ENCODE assay signal across 11 cellular contexts in genomic region chr16:9050102-9050830, GRCh38. TPM values are rescaled to one million over a fixed set of nuclear protein-coding genes. Genes with fewer than 3 reads are reported as not detected.
DNase-seq lines count a peak whose midpoint lies in the region; ATAC-seq and TF ChIP-seq lines count a peak whose summit lies in the region.
"Had no signal": no experiment of that assay in that cellular context is flagged by ENCODE, and none has a peak within 500 bp of the region (broad histone marks: within the 10 kb centered on the region; RNA-seq: fewer than 3 reads in every experiment).

No MANE protein-coding gene starts in this region.

- H3K27ac ChIP-seq in brain microvascular endothelial cell: peak overlapping the region; percentile 78
- H3K27ac ChIP-seq: adrenal gland had no signal

- intact Hi-C loops in activated CD4-positive, alpha-beta T cell treated with anti-CD3 and anti-CD28 coated beads for 36 hours (cut with DNase I, micrococcal nuclease): no loop called here

- ATAC-seq in activated CD4-positive, alpha-beta T cell treated with anti-CD3 and anti-CD28 coated beads for 36 hours: no peak
- ATAC-seq in GM21529 (IDR thresholded peaks at IDR 0.05; ENCODE audit: unreplicated experiment): no peak

- POLR2A ChIA-PET in activated CD4-positive, alpha-beta T cell treated with anti-CD3 and anti-CD28 coated beads for 36 hours (lab: Charles Lee): interaction anchor here (0.7 kb wide), 1 partner anchor 40 kb away, joined by 3 read pairs; no protein-coding TSS in a partner anchor

- no peak overlapping the region for H3K4me3 ChIP-seq in Jurkat, Clone E6-1 (ENCODE audit: low read length)
- no peak overlapping the region for H3K4me3 ChIP-seq in brain microvascular endothelial cell (ENCODE audit: low read depth, low read length)
- H3K4me3 ChIP-seq: adrenal gland had no signal

- in situ Hi-C loops in brain microvascular endothelial cell (cut with HindIII; ENCODE audit: low pct_ligation_motif_present, low sequenced_read_pairs): no loop called here

- H3K36me3 Mint-ChIP-seq in activated CD4-positive, alpha-beta T cell treated with anti-CD3 and anti-CD28 coated beads for 36 hours (ENCODE audit: low read depth): peaks cover 7% of the 10 kb centered on the region
- no peaks in the 10 kb centered on the region for H3K36me3 Mint-ChIP-seq in neural crest cell (ENCODE audit: low read depth)

- CTCF ChIA-PET in activated CD4-positive, alpha-beta T cell treated with anti-CD3 and anti-CD28 coated beads for 36 hours (lab: Charles Lee): interaction anchor here (0.9 to 2.2 kb wide), 8 partner anchors 10 to 89 kb away, joined by 3 to 12 read pairs (median 4); no protein-coding TSS in a partner anchor

- peaks cover 39% of the 10 kb centered on the region for H3K4me1 Mint-ChIP-seq in activated CD4-positive, alpha-beta T cell treated with anti-CD3 and anti-CD28 coated beads for 36 hours
- peaks cover 20% of the 10 kb centered on the region for H3K4me1 Mint-ChIP-seq in neural crest cell

- H3K36me3 ChIP-seq in brain microvascular endothelial cell (replicated peaks): no peaks in the 10 kb centered on the region
- H3K36me3 ChIP-seq: adrenal gland had no signal

- H3K27me3 ChIP-seq in brain microvascular endothelial cell (replicated peaks): no peaks in the 10 kb centered on the region
- H3K27me3 ChIP-seq: adrenal gland had no signal

- no peak overlapping the region for H3K27ac Mint-ChIP-seq in activated CD4-positive, alpha-beta T cell treated with anti-CD3 and anti-CD28 coated beads for 36 hours
- H3K27ac Mint-ChIP-seq in neural crest cell (ENCODE audit: unreplicated experiment): no peak overlapping the region

- H3K4me3 Mint-ChIP-seq in activated CD4-positive, alpha-beta T cell treated with anti-CD3 and anti-CD28 coated beads for 36 hours: no peak overlapping the region
- no peak overlapping the region for H3K4me3 Mint-ChIP-seq in neural crest cell

- H3K9me3 Mint-ChIP-seq in activated CD4-positive, alpha-beta T cell treated with anti-CD3 and anti-CD28 coated beads for 36 hours (ENCODE audit: low read depth): peaks cover 8% of the 10 kb centered on the region
- H3K9me3 Mint-ChIP-seq in neural crest cell: peaks cover 10% of the 10 kb centered on the region

- DNase-seq in activated CD4-positive, alpha-beta T cell treated with anti-CD3 and anti-CD28 coated beads for 36 hours: peak; percentile 55
- no peak for DNase-seq in activated CD4-positive, alpha-beta T cell treated with anti-CD3 and anti-CD28 coated beads, Interleukin-2, amount 50 U/mL, for 48 hours
- DNase-seq in Jurkat, Clone E6-1 (ENCODE audit: low read depth, low spot score): peak; percentile 25
- DNase-seq in brain microvascular endothelial cell (no peak), neural crest cell (ENCODE audit: low read depth, low spot score) (peak; percentile 15), germinal center (ENCODE audit: low spot score) (no peak), SW480 (ENCODE audit: low spot score) (no peak)
- DNase-seq: midbrain, NCI-H187 treated with DMSO at 0.1 percent for 48 hours had no signal

- TF ChIP-seq CTCF in brain microvascular endothelial cell (IDR thresholded peaks at IDR 0.05; ENCODE audit: low read depth, low read length, missing control alignments) (peak; percentile 78), neural crest cell (conservative IDR thresholded peaks at IDR 0.05) (peak; percentile 53)

- peaks cover 7% of the 10 kb centered on the region for H3K27me3 Mint-ChIP-seq in activated CD4-positive, alpha-beta T cell treated with anti-CD3 and anti-CD28 coated beads for 36 hours
- no peaks in the 10 kb centered on the region for H3K27me3 Mint-ChIP-seq in neural crest cell (ENCODE audit: low read depth)

RNA-seq across cellular contexts. Expression of gene HAPSTR1, which starts 41.2 kb away (rescaled TPM):
- 10 to 100 TPM; 42.4 to 51.4 TPM for total RNA-seq in activated CD4-positive, alpha-beta T cell treated with anti-CD3 and anti-CD28 coated beads for 36 hours
- 9.5 TPM for polyA plus RNA-seq in Jurkat, Clone E6-1 (2012; ENCODE audit: insufficient read depth, insufficient read length)
- total RNA-seq in neural crest cell: 80.1 and 81.1 TPM in 2 replicates

Comparison
In these comparisons a context has a peak if more than half of its experiments do, and no peak if none do; other contexts are left out.
1. DNase-seq: peak in activated CD4-positive, alpha-beta T cell treated with anti-CD3 and anti-CD28 coated beads for 36 hours (single experiment), Jurkat, Clone E6-1 (single experiment) and neural crest cell (single experiment); none in activated CD4-positive, alpha-beta T cell treated with anti-CD3 and anti-CD28 coated beads, Interleukin-2, amount 50 U/mL, for 48 hours (0 of 2), brain microvascular endothelial cell (single experiment), germinal center (single experiment) and SW480 (single experiment).